15 cellular contexts compared by ENCODE assay signal in the genomic region with DNA sequence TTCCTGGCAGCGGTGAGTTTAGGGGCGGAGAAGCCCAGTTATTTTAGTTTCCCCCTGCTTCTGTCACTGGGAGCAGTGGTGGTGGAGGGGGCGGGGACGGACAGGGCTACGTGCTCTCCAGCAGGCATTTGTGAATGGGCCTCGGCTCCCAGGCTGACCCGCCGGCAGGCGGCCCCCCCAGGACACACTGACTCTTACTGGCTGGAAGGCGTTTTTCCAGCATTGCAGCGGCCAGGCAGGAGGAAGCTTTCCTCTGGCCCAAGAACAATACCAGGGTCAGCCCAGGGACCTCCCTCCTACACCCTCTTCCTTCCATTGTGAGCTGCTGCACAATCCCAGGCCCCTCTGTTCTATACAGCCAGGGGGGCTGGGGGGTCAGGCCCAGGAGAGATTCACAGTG.
A peak's percentile ranks its signal among the peaks of the same experiment; 100 is the strongest.
DNase-seq lines count a peak whose midpoint lies in the region; ATAC-seq and TF ChIP-seq lines count a peak whose summit lies in the region.
"Had no signal": no experiment of that assay in that cellular context is flagged by ENCODE, and none has a peak within 500 bp of the region (broad histone marks: within the 10 kb centered on the region; RNA-seq: fewer than 3 reads in every experiment).

No MANE protein-coding gene starts in this region.

- intact Hi-C loops in esophagus squamous epithelium (cut with DNase I), result no loop called here
- intact Hi-C loops in colonic mucosa (cut with DNase I), result no loop called here

- no peak for TF ChIP-seq CTCF in esophagus squamous epithelium (IDR thresholded peaks at IDR 0.05)
- peak; percentile 3 for TF ChIP-seq CTCF in liver (IDR thresholded peaks at IDR 0.05; ENCODE audit: low read depth, low read length, missing input control)
- TF ChIP-seq CTCF in colonic mucosa (IDR thresholded peaks at IDR 0.05), result no peak

- TF ChIP-seq POLR2A in esophagus squamous epithelium (IDR thresholded peaks at IDR 0.05), result no peak

- H3K36me3 ChIP-seq in esophagus squamous epithelium (peaks cover 0 to 12% (median 0%) of the 10 kb centered on the region in 3 donors), liver (ENCODE audit: control insufficient read depth in 4 of 4, insufficient read depth in 3 of 4, low read depth in 1 of 4, low read length in 3 of 4) (peaks cover 0 to 9% (median 2%) of the 10 kb centered on the region in 4 donors), skeletal muscle tissue (ENCODE audit: control insufficient read depth in 3 of 3, insufficient read depth in 3 of 3, low read length in 3 of 3) (peaks cover 0 to 2% (median 0%) of the 10 kb centered on the region in 3 donors), colonic mucosa (no peaks in the 10 kb centered on the region)

- DNase-seq in amygdala (lab: John Stamatoyannopoulos, UW) (peak in 29 of 56 donors; percentile 9 to 69 (median 42)), esophagus squamous epithelium (lab: John Stamatoyannopoulos, UW) (no peak), colonic mucosa (no peak), foreskin melanocyte (no peak), COLO829 (ENCODE audit: low spot score) (no peak)
- DNase-seq: activated CD4-positive, alpha-beta T cell treated with anti-CD3 and anti-CD28 coated beads, Interleukin-2, amount 50 U/mL, for 4 hours; NCI-H146; NCI-H526 treated with DMSO at 0.1 percent for 48 hours; nephron progenitor cell; stimulated activated CD4-positive, alpha-beta T cell treated with anti-CD3 and anti-CD28 coated beads, Interleukin-15, amount 100 ng/mL, for 24 hours; T1000 had no signal

- H3K27me3 ChIP-seq in esophagus squamous epithelium, result no peaks in the 10 kb centered on the region
- no peaks in the 10 kb centered on the region for H3K27me3 ChIP-seq in liver (ENCODE audit: control insufficient read depth in 4 of 4, insufficient read depth in 4 of 4, low read length in 3 of 4)
- no peaks in the 10 kb centered on the region for H3K27me3 ChIP-seq in skeletal muscle tissue (ENCODE audit: control insufficient read depth in 3 of 3, insufficient read depth in 3 of 3, low read length in 3 of 3)
- H3K27me3 ChIP-seq in colonic mucosa, result no peaks in the 10 kb centered on the region

- H3K27ac ChIP-seq in esophagus squamous epithelium (peak overlapping the region; percentile 27 to 82 (median 60)), liver (ENCODE audit: low read depth in 1 of 2, low read length in 2 of 2) (peak overlapping the region in 1 of 2 donors; percentile 42), skeletal muscle tissue (ENCODE audit: low read depth, low read length) (peak overlapping the region; percentile 83), colonic mucosa (no peak overlapping the region)
- H3K27ac ChIP-seq: RWPE1 had no signal

- H3K9me3 ChIP-seq in esophagus squamous epithelium, result no peaks in the 10 kb centered on the region
- no peaks in the 10 kb centered on the region for H3K9me3 ChIP-seq in liver (ENCODE audit: control insufficient read depth in 4 of 4, low read length in 3 of 4)
- H3K9me3 ChIP-seq in skeletal muscle tissue (ENCODE audit: control insufficient read depth in 3 of 3, low read length in 3 of 3), result no peaks in the 10 kb centered on the region
- H3K9me3 ChIP-seq in colonic mucosa, result no peaks in the 10 kb centered on the region

- peaks cover 5 to 41% (median 16%) of the 10 kb centered on the region in 3 donors for H3K4me1 ChIP-seq in esophagus squamous epithelium
- H3K4me1 ChIP-seq in liver (ENCODE audit: control insufficient read depth in 4 of 4, insufficient read depth in 4 of 4, low read length in 3 of 4), result peaks cover 4 to 9% (median 8%) of the 10 kb centered on the region in 4 donors
- H3K4me1 ChIP-seq in skeletal muscle tissue (ENCODE audit: control insufficient read depth in 3 of 3, insufficient read depth in 3 of 3, low read length in 3 of 3), result peaks cover 24 to 35% (median 33%) of the 10 kb centered on the region in 3 donors
- peaks cover 3% of the 10 kb centered on the region for H3K4me1 ChIP-seq in colonic mucosa

- 60 to 64% methylated on average over 2 to 3 of the region's 11 CpGs for WGBS in esophagus squamous epithelium, 2 donors
- 86% methylated on average over 11 of the region's 11 CpGs for WGBS in liver

- H3K9ac ChIP-seq in liver (ENCODE audit: low read depth in 1 of 2, low read length in 2 of 2) (no peak overlapping the region), skeletal muscle tissue (ENCODE audit: low read depth in 1 of 3, low read length in 3 of 3) (no peak overlapping the region), colonic mucosa (ENCODE audit: low read depth in 2 of 2, low read length in 2 of 2) (no peak overlapping the region)

- ATAC-seq in GM19467 (IDR thresholded peaks at IDR 0.05; ENCODE audit: unreplicated experiment), result no peak

- no peak overlapping the region for H3K4me3 ChIP-seq in esophagus squamous epithelium
- H3K4me3 ChIP-seq in liver (ENCODE audit: low read depth in 1 of 3, low read length in 3 of 3), result no peak overlapping the region
- no peak overlapping the region for H3K4me3 ChIP-seq in skeletal muscle tissue (ENCODE audit: low read length in 3 of 3)
- no peak overlapping the region for H3K4me3 ChIP-seq in colonic mucosa

- TF ChIP-seq RAD21 in liver (IDR thresholded peaks at IDR 0.05), result peak; percentile 20 to 39

TF ChIP-seq in liver, 16 proteins besides CTCF, POLR2A, EP300 and RAD21:
- no peak for TF ChIP-seq HNF4G (IDR thresholded peaks at IDR 0.05)
- TF ChIP-seq, protein P1, sequence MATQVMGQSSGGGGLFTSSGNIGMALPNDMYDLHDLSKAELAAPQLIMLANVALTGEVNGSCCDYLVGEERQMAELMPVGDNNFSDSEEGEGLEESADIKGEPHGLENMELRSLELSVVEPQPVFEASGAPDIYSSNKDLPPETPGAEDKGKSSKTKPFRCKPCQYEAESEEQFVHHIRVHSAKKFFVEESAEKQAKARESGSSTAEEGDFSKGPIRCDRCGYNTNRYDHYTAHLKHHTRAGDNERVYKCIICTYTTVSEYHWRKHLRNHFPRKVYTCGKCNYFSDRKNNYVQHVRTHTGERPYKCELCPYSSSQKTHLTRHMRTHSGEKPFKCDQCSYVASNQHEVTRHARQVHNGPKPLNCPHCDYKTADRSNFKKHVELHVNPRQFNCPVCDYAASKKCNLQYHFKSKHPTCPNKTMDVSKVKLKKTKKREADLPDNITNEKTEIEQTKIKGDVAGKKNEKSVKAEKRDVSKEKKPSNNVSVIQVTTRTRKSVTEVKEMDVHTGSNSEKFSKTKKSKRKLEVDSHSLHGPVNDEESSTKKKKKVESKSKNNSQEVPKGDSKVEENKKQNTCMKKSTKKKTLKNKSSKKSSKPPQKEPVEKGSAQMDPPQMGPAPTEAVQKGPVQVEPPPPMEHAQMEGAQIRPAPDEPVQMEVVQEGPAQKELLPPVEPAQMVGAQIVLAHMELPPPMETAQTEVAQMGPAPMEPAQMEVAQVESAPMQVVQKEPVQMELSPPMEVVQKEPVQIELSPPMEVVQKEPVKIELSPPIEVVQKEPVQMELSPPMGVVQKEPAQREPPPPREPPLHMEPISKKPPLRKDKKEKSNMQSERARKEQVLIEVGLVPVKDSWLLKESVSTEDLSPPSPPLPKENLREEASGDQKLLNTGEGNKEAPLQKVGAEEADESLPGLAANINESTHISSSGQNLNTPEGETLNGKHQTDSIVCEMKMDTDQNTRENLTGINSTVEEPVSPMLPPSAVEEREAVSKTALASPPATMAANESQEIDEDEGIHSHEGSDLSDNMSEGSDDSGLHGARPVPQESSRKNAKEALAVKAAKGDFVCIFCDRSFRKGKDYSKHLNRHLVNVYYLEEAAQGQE (IDR thresholded peaks at IDR 0.05), result no peak
- no peak for TF ChIP-seq TAF1 (conservative IDR thresholded peaks at IDR 0.05)
- no peak for TF ChIP-seq GABPA (IDR thresholded peaks at IDR 0.05 in 1 of 2, conservative IDR thresholded peaks at IDR 0.05 in 1 of 2)
- TF ChIP-seq SP1 (IDR thresholded peaks at IDR 0.05), result peak; percentile 41
- TF ChIP-seq NR2F2 (IDR thresholded peaks at IDR 0.05), result peak; percentile 77
- peak in 1 of 2 donors; percentile 43 for TF ChIP-seq RXRA (IDR thresholded peaks at IDR 0.05)
- no peak for TF ChIP-seq HNF4A (conservative IDR thresholded peaks at IDR 0.05)
- TF ChIP-seq MAX (IDR thresholded peaks at IDR 0.05), result no peak
- no peak for TF ChIP-seq EGR1 (IDR thresholded peaks at IDR 0.05; ENCODE audit: low read depth in 2 of 2)
- TF ChIP-seq ATF3 (IDR thresholded peaks at IDR 0.05), result no peak
- TF ChIP-seq FOXA1 (IDR thresholded peaks at IDR 0.05), result no peak
- TF ChIP-seq FOXA2 (IDR thresholded peaks at IDR 0.05), result no peak
TF ChIP-seq in liver: peak in this region for 3.

Comparison
In these comparisons a context has a peak if more than half of its experiments do, and no peak if none do; other contexts are left out.
1. DNase-seq: peak in amygdala (29 of 56); none in esophagus squamous epithelium (single experiment), colonic mucosa (single experiment), foreskin melanocyte (single experiment) and COLO829 (single experiment).